Comparison of ENCODE assay signal across 8 cellular contexts in the genomic region with DNA sequence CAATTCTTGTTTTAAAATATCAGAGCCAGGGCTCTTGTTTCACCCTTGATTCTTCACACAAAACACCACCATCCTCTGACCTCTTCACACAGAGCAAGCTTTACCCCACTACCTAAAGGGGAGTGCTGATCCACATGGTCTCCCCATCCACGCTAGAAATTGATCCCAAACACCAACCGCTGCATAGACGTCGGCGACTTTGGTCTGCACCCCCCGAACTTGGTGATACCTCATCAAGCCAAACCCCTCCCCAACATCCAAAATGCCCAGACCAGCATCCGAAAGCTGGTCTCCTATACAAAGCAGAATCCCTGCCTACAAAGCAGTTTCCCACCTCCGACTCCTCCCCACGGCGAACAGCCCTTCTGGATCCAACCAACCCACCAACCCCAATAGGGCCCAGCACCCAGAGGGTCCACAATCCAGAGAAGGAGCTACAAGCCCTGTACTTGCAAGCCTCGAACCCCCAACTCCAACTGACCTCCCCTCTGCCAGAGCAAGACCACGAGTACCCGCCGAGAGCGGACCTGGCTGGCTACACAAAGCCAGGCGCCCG. TPM values are rescaled to one million over a fixed set of nuclear protein-coding genes. Genes with fewer than 3 reads are reported as not detected.
DNase-seq lines count a peak whose midpoint lies in the region; ATAC-seq, FAIRE-seq and TF ChIP-seq lines count a peak whose summit lies in the region.

No MANE protein-coding gene starts in this region.

- FAIRE-seq in pancreas (lab: Jason Lieb, UNC) = no peak

- peak overlapping the region; percentile 91 for H3K4me3 ChIP-seq in OCI-LY3 (ENCODE audit: low read length)
- peak overlapping the region; percentile 66 to 93 (median 85) for H3K4me3 ChIP-seq in pancreas

- intact Hi-C loops in pancreas (cut with DNase I) = no loop called here

- no peaks in the 10 kb centered on the region for H4K20me1 ChIP-seq in OCI-LY3 (ENCODE audit: insufficient read depth, low read length)

- H3K27me3 ChIP-seq in OCI-LY3 (ENCODE audit: low read depth, low read length) (no peaks in the 10 kb centered on the region), pancreas (no peaks in the 10 kb centered on the region)

- H3K4me2 ChIP-seq in OCI-LY3 (ENCODE audit: low read length) = peak overlapping the region; percentile 83

- no peaks in the 10 kb centered on the region; the same call in 1 of the 2 replicates for H3K36me3 ChIP-seq in ES-I3 (ENCODE audit: insufficient read depth, low read length)
- H3K36me3 ChIP-seq in OCI-LY3 (replicated peaks; ENCODE audit: low read depth, low read length) = peaks cover 54% of the 10 kb centered on the region
- peaks cover 0 to 10% (median 0%) of the 10 kb centered on the region in 3 donors for H3K36me3 ChIP-seq in pancreas

- peak overlapping the region; percentile 75 for H3K9ac ChIP-seq in ES-I3 (ENCODE audit: low read depth, low read length)
- H3K9ac ChIP-seq in OCI-LY3 (ENCODE audit: low read length) = peak overlapping the region; percentile 96

- H3K9me3 ChIP-seq in ES-I3 (ENCODE audit: control insufficient read depth, insufficient read depth, low read length) (peaks cover 26% of the 10 kb centered on the region), OCI-LY3 (ENCODE audit: insufficient read depth, low read length) (peaks cover 46% of the 10 kb centered on the region), pancreas (no peaks in the 10 kb centered on the region)

- no peak for TF ChIP-seq CTCF in OCI-LY3 (IDR thresholded peaks at IDR 0.05; ENCODE audit: low read depth, low read length)
- no peak for TF ChIP-seq CTCF in pancreas (IDR thresholded peaks at IDR 0.05)

- 9 to 13% methylated on average over 17 of the region's 17 CpGs for WGBS in pancreas, 2 donors

- H3K27ac ChIP-seq in OCI-LY3 (ENCODE audit: low read length) = peak overlapping the region; percentile 91
- H3K27ac ChIP-seq in pancreas = peak overlapping the region; percentile 79 to 93 (median 88)

- no peak overlapping the region for H2AFZ ChIP-seq in OCI-LY3 (ENCODE audit: low read depth, low read length)

- ATAC-seq in pancreas = no peak
- ATAC-seq in HG03159 (IDR thresholded peaks at IDR 0.05; ENCODE audit: unreplicated experiment) = no peak

- DNase-seq in epidermal melanocyte (ENCODE audit: insufficient read length, low spot score) (peak; percentile 29), pancreas (no peak), NCI-H1092 treated with DMSO at 0.1 percent for 48 hours (lab: John Stamatoyannopoulos, UW) (no peak), LoVo (ENCODE audit: low spot score) (no peak), MV-4-11 (lab: John Stamatoyannopoulos, UW) (no peak)

- H3K4me1 ChIP-seq in ES-I3 (ENCODE audit: insufficient read depth, low read length) (no peaks in the 10 kb centered on the region), OCI-LY3 (ENCODE audit: low read length) (peaks cover 11% of the 10 kb centered on the region), pancreas (peaks cover 0 to 4% (median 3%) of the 10 kb centered on the region in 3 donors)

- H3K79me2 ChIP-seq in OCI-LY3 (ENCODE audit: low read length) = peaks cover 57% of the 10 kb centered on the region

RNA-seq across cellular contexts. Expression of a gene that starts 25.8 kb away (rescaled TPM):
- 10 to 100 TPM; 19.8 to 40.4 (median 27.1) TPM for total RNA-seq in pancreas
- polyA plus RNA-seq in pancreas = 10 to 100 TPM; 49.1 to 53.1 TPM

RNA-seq across cellular contexts. Expression of a gene that starts 48.4 kb away (rescaled TPM):
- total RNA-seq in pancreas = 1 to 10 TPM in 4 of 6 donors, under 1 TPM in 1, not detected in 1; 0.20 to 5.2 (median 1.4) TPM
- polyA plus RNA-seq in pancreas = under 1 TPM; 0.77 to 0.84 TPM
